In genomic region chr6:40668203-40668602, GRCh38 we compare ENCODE assay signal across 17 cellular contexts.
DNase-seq lines count a peak whose midpoint lies in the region; ATAC-seq and TF ChIP-seq lines count a peak whose summit lies in the region.
"Had no signal": no experiment of that assay in that cellular context is flagged by ENCODE, and none has a peak within 500 bp of the region (broad histone marks: within the 10 kb centered on the region; RNA-seq: fewer than 3 reads in every experiment).

No MANE protein-coding gene starts in this region.

- H3K9me3 ChIP-seq in BLaER1 (peaks cover 39% of the 10 kb centered on the region), SK-N-SH (no peaks in the 10 kb centered on the region)

- H3K4me3 ChIP-seq in BLaER1 (no peak overlapping the region), SK-N-SH (ENCODE audit: low read depth in 2 of 2, low read length in 1 of 2) (no peak overlapping the region), mesendoderm (ENCODE audit: low read length) (no peak overlapping the region)
- H3K4me3 ChIP-seq: GM12878 had no signal

- no peak for ATAC-seq in GM19397 (IDR thresholded peaks at IDR 0.05; ENCODE audit: unreplicated experiment)
- ATAC-seq: CD8-positive, alpha-beta T cell; GM12878; HCT116; HepG2 had no signal

- no peak overlapping the region for H2BK15ac ChIP-seq in mesendoderm (replicated peaks; ENCODE audit: low read depth)

- no peak overlapping the region for H3K27ac ChIP-seq in BLaER1
- peak overlapping the region in 1 of 2 experiments; percentile 47; a peak in 2 of 4 replicates for H3K27ac ChIP-seq in SK-N-SH (ENCODE audit: low read depth in 2 of 2, low read length in 1 of 2)
- no peak overlapping the region for H3K27ac ChIP-seq in mesendoderm (ENCODE audit: low read depth, low read length)

- H3K36me3 ChIP-seq in BLaER1 (peaks cover 11% of the 10 kb centered on the region; the same call in 1 of the 2 replicates), SK-N-SH (replicated peaks in 1 of 2; ENCODE audit: control insufficient read depth in 1 of 2, insufficient read depth in 2 of 2, low read length in 1 of 2) (no peaks in the 10 kb centered on the region), mesendoderm (ENCODE audit: control insufficient read depth, insufficient read depth, low read length) (no peaks in the 10 kb centered on the region)

- no peak overlapping the region for H4K8ac ChIP-seq in mesendoderm (ENCODE audit: low read depth, low read length)

- no peaks in the 10 kb centered on the region for H3K27me3 ChIP-seq in BLaER1
- H3K27me3 ChIP-seq in SK-N-SH (ENCODE audit: insufficient read depth): no peaks in the 10 kb centered on the region
- no peaks in the 10 kb centered on the region for H3K27me3 ChIP-seq in mesendoderm (ENCODE audit: insufficient read depth, low read length, poor library complexity)

- H2BK5ac ChIP-seq in mesendoderm (ENCODE audit: low read length): no peak overlapping the region

- H3K4ac ChIP-seq in mesendoderm (ENCODE audit: low read depth, low read length): no peak overlapping the region

- H3K18ac ChIP-seq in mesendoderm (ENCODE audit: low read length): no peak overlapping the region

- H3K56ac ChIP-seq in mesendoderm (ENCODE audit: low read length): no peak overlapping the region

- H3K79me1 ChIP-seq in mesendoderm (ENCODE audit: low read length): no peaks in the 10 kb centered on the region

- no peak for TF ChIP-seq RAD21 in SK-N-SH (IDR thresholded peaks at IDR 0.05; ENCODE audit: low read length)

- no peak overlapping the region for H2BK120ac ChIP-seq in mesendoderm (ENCODE audit: low read depth, low read length)

- H4K5ac ChIP-seq in mesendoderm (ENCODE audit: low read length): no peak overlapping the region

- no peaks in the 10 kb centered on the region for H3K9me2 ChIP-seq in SK-N-SH

- WGBS in SK-N-SH (ENCODE audit: low lambda C conversion rate): 57% methylated on average over 2 of the region's 2 CpGs
- WGBS in mesendoderm (ENCODE audit: extremely low coverage, insufficient coverage, low lambda C conversion rate): no CpG with 5 or more reads among the region's 2 CpGs

- no peak for TF ChIP-seq CTCF in SK-N-SH (IDR thresholded peaks at IDR 0.05)

- H2AFZ ChIP-seq in SK-N-SH (ENCODE audit: low read depth): no peak overlapping the region

- H3K79me2 ChIP-seq in SK-N-SH (ENCODE audit: insufficient read depth) (no peaks in the 10 kb centered on the region), mesendoderm (ENCODE audit: control insufficient read depth, insufficient read depth, low read length) (no peaks in the 10 kb centered on the region)

- DNase-seq in ELF-1 (ENCODE audit: low read depth, low spot score) (peak; percentile 33), SK-N-SH (peak; percentile 53), islet precursor cell (peak; percentile 55), NCI-H1694 treated with DMSO at 0.1 percent for 48 hours (lab: John Stamatoyannopoulos, UW) (no peak), mesendoderm (no peak)
- no peak for DNase-seq in activated CD4-positive, alpha-beta T cell treated with anti-CD3 and anti-CD28 coated beads, Interleukin-2, amount 50 U/mL, for 4 hours
- DNase-seq: ACHN; Calu3; CD8-positive, alpha-beta T cell; DMS79 treated with DMSO at 0.1 percent for 48 hours; H7; KG1 had no signal

- CTCF ChIA-PET in SK-N-SH (lab: Yijun Ruan, JAX): interaction anchor here (0.9 to 1.6 kb wide), 5 partner anchors 23 to 178 kb away, joined by 3 to 8 read pairs (median 3); no protein-coding TSS in a partner anchor

- no peak overlapping the region; the same call in 1 of the 2 replicates for H3K9ac ChIP-seq in BLaER1
- no peak overlapping the region for H3K9ac ChIP-seq in SK-N-SH
- H3K9ac ChIP-seq in mesendoderm (ENCODE audit: low read length): no peak overlapping the region

- H2AK5ac ChIP-seq in mesendoderm (ENCODE audit: low read length): no peak overlapping the region

- H3K23ac ChIP-seq in mesendoderm (ENCODE audit: low read length): no peak overlapping the region

- H3F3A ChIP-seq in SK-N-SH (replicated peaks; ENCODE audit: insufficient read depth): no peaks in the 10 kb centered on the region

- peak overlapping the region; percentile 49 for H3K4me2 ChIP-seq in BLaER1
- no peak overlapping the region for H3K4me2 ChIP-seq in SK-N-SH
- no peak overlapping the region for H3K4me2 ChIP-seq in mesendoderm (ENCODE audit: low read length)

- POLR2A ChIA-PET in SK-N-SH (lab: Yijun Ruan, JAX): no interaction called here

- no peaks in the 10 kb centered on the region for H4K20me1 ChIP-seq in BLaER1
- no peaks in the 10 kb centered on the region for H4K20me1 ChIP-seq in SK-N-SH (ENCODE audit: insufficient read depth)

- H3K4me1 ChIP-seq in BLaER1 (peaks cover 14% of the 10 kb centered on the region), SK-N-SH (ENCODE audit: control insufficient read depth in 1 of 2, insufficient read depth in 2 of 2, low read depth in 1 of 2, low read length in 1 of 2) (peaks cover 0 to 26% of the 10 kb centered on the region in 2 experiments; a peak in 1 of 4 replicates), mesendoderm (ENCODE audit: control insufficient read depth, low read depth, low read length) (no peaks in the 10 kb centered on the region)

- peak in 1 of 2 experiments; percentile 85; a peak in 2 of 4 replicates for TF ChIP-seq EP300 in SK-N-SH (IDR thresholded peaks at IDR 0.05; ENCODE audit: borderline replicate concordance in 1 of 2, low read depth in 1 of 2, low read length in 1 of 2)

TF ChIP-seq in SK-N-SH, 30 proteins besides CTCF, POLR2A, EP300 and RAD21:
- TF ChIP-seq GABPA (IDR thresholded peaks at IDR 0.05; ENCODE audit: low read depth) (no peak), IRF3 (IDR thresholded peaks at IDR 0.05; ENCODE audit: low read depth, low read length) (no peak), CHD2 (IDR thresholded peaks at IDR 0.05; ENCODE audit: low read length, partially characterized antibody) (peak; percentile 54), MXI1 (IDR thresholded peaks at IDR 0.05; ENCODE audit: low read depth, low read length) (peak; percentile 40; the same call in 1 of the 2 replicates), RXRA (IDR thresholded peaks at IDR 0.05; ENCODE audit: borderline replicate concordance, low read depth) (no peak), GATA2 (CRISPR knock-in tag; IDR thresholded peaks at IDR 0.05) (peak; percentile 96), RCOR1 (IDR thresholded peaks at IDR 0.05; ENCODE audit: low read length) (peak; percentile 76), FOXJ3 (CRISPR knock-in tag; IDR thresholded peaks at IDR 0.05) (peak; percentile 69; the same call in 1 of the 2 replicates)
TF ChIP-seq in SK-N-SH: peak in this region for 5.

Comparison
In these comparisons a context has a peak if more than half of its experiments do, and no peak if none do; other contexts are left out.
1. DNase-seq: peak in ELF-1 (single experiment), SK-N-SH (single experiment) and islet precursor cell (single experiment); none in activated CD4-positive, alpha-beta T cell treated with anti-CD3 and anti-CD28 coated beads, Interleukin-2, amount 50 U/mL, for 4 hours (0 of 2), NCI-H1694 treated with DMSO at 0.1 percent for 48 hours (single experiment) and mesendoderm (single experiment).